ENCODE assay signal across 17 cellular contexts in the genomic region with DNA sequence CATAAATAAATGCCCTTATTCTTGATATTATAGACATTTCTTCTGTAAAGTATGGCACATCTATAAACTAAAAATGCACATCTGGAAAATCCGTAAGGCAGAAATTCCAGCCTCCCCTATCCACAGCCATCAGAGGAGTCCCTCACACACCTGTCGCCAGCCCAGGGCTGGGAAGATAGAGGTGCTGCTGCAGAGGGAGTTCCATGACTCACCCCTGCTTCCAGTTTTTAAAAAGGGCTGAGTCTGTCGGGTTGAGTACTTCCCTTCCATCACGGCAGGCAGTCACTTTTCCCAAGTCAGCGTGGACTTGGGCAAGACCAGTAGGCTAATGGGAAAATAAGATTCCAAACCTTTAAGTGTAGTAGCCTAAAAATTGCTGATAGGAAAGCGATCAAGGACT.
DNase-seq lines count a peak whose midpoint lies in the region; ATAC-seq, FAIRE-seq and TF ChIP-seq lines count a peak whose summit lies in the region.
"Had no signal": no experiment of that assay in that cellular context is flagged by ENCODE, and none has a peak within 500 bp of the region (broad histone marks: within the 10 kb centered on the region; RNA-seq: fewer than 3 reads in every experiment).

No MANE protein-coding gene starts in this region.

- H3K4me1 ChIP-seq in GM23338 (ENCODE audit: insufficient read depth) (peaks cover 14% of the 10 kb centered on the region), HUES48 (ENCODE audit: control insufficient read depth, insufficient read depth, low read length) (peaks cover 15% of the 10 kb centered on the region)

- H3K79me2 ChIP-seq in GM23338 (replicated peaks; ENCODE audit: insufficient read depth) = peaks cover 7% of the 10 kb centered on the region; the same call in 1 of the 2 replicates

- TF ChIP-seq CTCF in GM23338 (conservative IDR thresholded peaks at IDR 0.05; ENCODE audit: low read depth in 2 of 2) (no peak), coronary artery (IDR thresholded peaks at IDR 0.05) (no peak)

- no peak for FAIRE-seq in RCC 7860 (lab: Jason Lieb, UNC)
- FAIRE-seq: GM12892 had no signal

- H3K4me3 ChIP-seq in GM23338 (no peak overlapping the region), HUES48 (ENCODE audit: low read depth, low read length) (no peak overlapping the region), coronary artery (no peak overlapping the region)

- peaks cover 14% of the 10 kb centered on the region; the same call in 1 of the 3 replicates for H3K36me3 Mint-ChIP-seq in GM23338 (ENCODE audit: low read depth)
- H3K36me3 Mint-ChIP-seq in effector memory CD8-positive, alpha-beta T cell (ENCODE audit: insufficient read depth) = peaks cover 13% of the 10 kb centered on the region
- no peaks in the 10 kb centered on the region for H3K36me3 Mint-ChIP-seq in stimulated activated memory B cell treated with anti-CD40 and anti-IgM and Interleukin-4, amounts not matched to agents 10 μg/mL and 1 μg/mL and 100 μg/mL, for 72 hours
- H3K36me3 Mint-ChIP-seq: CD14-positive monocyte; CD8-positive, alpha-beta T cell had no signal

- H3K27ac ChIP-seq in GM23338 (ENCODE audit: low read depth) = peak overlapping the region; percentile 21; the same call in 1 of the 2 replicates
- peak overlapping the region; percentile 37 for H3K27ac ChIP-seq in HUES48 (ENCODE audit: low read depth, low read length)
- no peak overlapping the region for H3K27ac ChIP-seq in coronary artery
- H3K27ac ChIP-seq: 22Rv1 had no signal

- no peaks in the 10 kb centered on the region for H3K9me3 Mint-ChIP-seq in GM23338
- no peaks in the 10 kb centered on the region for H3K9me3 Mint-ChIP-seq in effector memory CD8-positive, alpha-beta T cell
- H3K9me3 Mint-ChIP-seq in stimulated activated memory B cell treated with anti-CD40 and anti-IgM and Interleukin-4, amounts not matched to agents 10 μg/mL and 1 μg/mL and 100 μg/mL, for 72 hours = no peaks in the 10 kb centered on the region
- H3K9me3 Mint-ChIP-seq: CD14-positive monocyte; CD8-positive, alpha-beta T cell had no signal

- no peak overlapping the region for H2AFZ ChIP-seq in GM23338

- H3K27me3 ChIP-seq in GM23338 (ENCODE audit: insufficient read depth) = no peaks in the 10 kb centered on the region
- no peaks in the 10 kb centered on the region for H3K27me3 ChIP-seq in HUES48 (ENCODE audit: control insufficient read depth, insufficient read depth, low read length)

- ATAC-seq in GM23338 = peak; percentile 38; the same call in 2 of the 3 replicates
- no peak for ATAC-seq in effector memory CD8-positive, alpha-beta T cell (replicated peaks)
- ATAC-seq in stimulated activated memory B cell treated with anti-CD40 and anti-IgM and Interleukin-4, amounts not matched to agents 10 μg/mL and 1 μg/mL and 100 μg/mL, for 72 hours = no peak
- ATAC-seq: CD8-positive, alpha-beta T cell had no signal

- no peak overlapping the region for H3K9ac ChIP-seq in HUES48 (ENCODE audit: low read depth, low read length)

- no peaks in the 10 kb centered on the region; the same call in 1 of the 2 replicates for H3F3A ChIP-seq in GM23338 (replicated peaks; ENCODE audit: low read depth)

- H3K4me1 Mint-ChIP-seq in GM23338 = peaks cover 25% of the 10 kb centered on the region
- H3K4me1 Mint-ChIP-seq in effector memory CD8-positive, alpha-beta T cell (ENCODE audit: low read depth in 2 of 2) = peaks cover 0 to 3% of the 10 kb centered on the region in 2 donors
- no peaks in the 10 kb centered on the region for H3K4me1 Mint-ChIP-seq in stimulated activated memory B cell treated with anti-CD40 and anti-IgM and Interleukin-4, amounts not matched to agents 10 μg/mL and 1 μg/mL and 100 μg/mL, for 72 hours
- H3K4me1 Mint-ChIP-seq: CD14-positive monocyte had no signal

- H3K4me2 ChIP-seq in GM23338 = peak overlapping the region; percentile 45

- H4K20me1 ChIP-seq in GM23338 (replicated peaks; ENCODE audit: insufficient read depth) = no peaks in the 10 kb centered on the region; the same call in 1 of the 2 replicates

- H3K36me3 ChIP-seq in GM23338 (ENCODE audit: insufficient read depth) = no peaks in the 10 kb centered on the region
- peaks cover 4% of the 10 kb centered on the region; the same call in 1 of the 2 replicates for H3K36me3 ChIP-seq in HUES48 (ENCODE audit: control insufficient read depth, insufficient read depth, low read length)

- DNase-seq in GM23338 (ENCODE audit: low spot score) (peak; percentile 35), coronary artery (ENCODE audit: low spot score) (peak; percentile 17), iPS-NIHi7 (ENCODE audit: extremely low spot score) (peak; percentile 34), RCC 7860 (ENCODE audit: low spot score) (no peak), NCI-H524 (lab: John Stamatoyannopoulos, UW) (no peak)
- no peak for DNase-seq in effector memory CD8-positive, alpha-beta T cell
- DNase-seq: Caco-2, DND-41, GDM1, GOT3, HCEC 1CT had no signal

- H3K9me3 ChIP-seq in HUES48 (ENCODE audit: control insufficient read depth, insufficient read depth, low read length) = no peaks in the 10 kb centered on the region
- H3K9me3 ChIP-seq: Caco-2 had no signal

- H3K27ac Mint-ChIP-seq in GM23338 = no peak overlapping the region
- no peak overlapping the region for H3K27ac Mint-ChIP-seq in effector memory CD8-positive, alpha-beta T cell
- H3K27ac Mint-ChIP-seq in stimulated activated memory B cell treated with anti-CD40 and anti-IgM and Interleukin-4, amounts not matched to agents 10 μg/mL and 1 μg/mL and 100 μg/mL, for 72 hours = no peak overlapping the region
- H3K27ac Mint-ChIP-seq: CD14-positive monocyte; CD8-positive, alpha-beta T cell had no signal

- H3K4me3 Mint-ChIP-seq in GM23338 = no peak overlapping the region
- no peak overlapping the region for H3K4me3 Mint-ChIP-seq in effector memory CD8-positive, alpha-beta T cell
- H3K4me3 Mint-ChIP-seq in stimulated activated memory B cell treated with anti-CD40 and anti-IgM and Interleukin-4, amounts not matched to agents 10 μg/mL and 1 μg/mL and 100 μg/mL, for 72 hours = no peak overlapping the region
- H3K4me3 Mint-ChIP-seq: CD14-positive monocyte; CD8-positive, alpha-beta T cell had no signal

- peaks cover 8% of the 10 kb centered on the region for H3K27me3 Mint-ChIP-seq in GM23338 (ENCODE audit: insufficient read depth, low read depth, poor library complexity)
- no peaks in the 10 kb centered on the region for H3K27me3 Mint-ChIP-seq in effector memory CD8-positive, alpha-beta T cell
- peaks cover 18% of the 10 kb centered on the region for H3K27me3 Mint-ChIP-seq in stimulated activated memory B cell treated with anti-CD40 and anti-IgM and Interleukin-4, amounts not matched to agents 10 μg/mL and 1 μg/mL and 100 μg/mL, for 72 hours

- no peaks in the 10 kb centered on the region for H3K9me2 ChIP-seq in GM23338 (ENCODE audit: insufficient read depth)

TF ChIP-seq in GM23338, 12 proteins besides CTCF, POLR2A, EP300 and RAD21:
- TF ChIP-seq JUNB (IDR thresholded peaks at IDR 0.05; ENCODE audit: unreplicated experiment) = no peak
TF ChIP-seq in GM23338: peak in this region for 0.

Comparison
In these comparisons a context has a peak if more than half of its experiments do, and no peak if none do; other contexts are left out.
1. DNase-seq: peak in GM23338 (single experiment), coronary artery (single experiment) and iPS-NIHi7 (single experiment); none in RCC 7860 (single experiment), effector memory CD8-positive, alpha-beta T cell (0 of 3) and NCI-H524 (0 of 2).
2. H3K27ac ChIP-seq: peak in GM23338 (single experiment) and HUES48 (single experiment); none in coronary artery (0 of 2).